Comparison of ENCODE assay signal across 1 cellular context in genomic region chr2:174003635-174004310, GRCh38.
TF ChIP-seq lines count a peak whose summit lies in the region.

No MANE protein-coding gene starts in this region.

TF ChIP-seq in HepG2, 621 proteins besides CTCF, POLR2A, EP300 and RAD21 (continued from another document and continues in another):
- TF ChIP-seq GATA4 (IDR thresholded peaks at IDR 0.05; ENCODE audit: borderline replicate concordance, low read depth) (no peak), HOXD1 (CRISPR knock-in tag; IDR thresholded peaks at IDR 0.05) (no peak), PPARG (CRISPR knock-in tag; conservative IDR thresholded peaks at IDR 0.05) (no peak), ZNF577 (CRISPR knock-in tag; IDR thresholded peaks at IDR 0.05; ENCODE audit: borderline replicate concordance, low read depth) (no peak), TAF1 (CRISPR knock-in tag; IDR thresholded peaks at IDR 0.05) (no peak), SRSF1 (optimal IDR thresholded peaks at IDR 0.05; ENCODE audit: low read depth, low read length) (no peak), ZNF333 (CRISPR knock-in tag; IDR thresholded peaks at IDR 0.05; ENCODE audit: borderline replicate concordance) (no peak), ARNT2 (CRISPR knock-in tag; IDR thresholded peaks at IDR 0.05; ENCODE audit: low read depth) (no peak), FOXK1 (CRISPR knock-in tag; IDR thresholded peaks at IDR 0.05; ENCODE audit: borderline replicate concordance, low read depth) (no peak), MAX (IDR thresholded peaks at IDR 0.05) (peak; percentile 35; the same call in 1 of the 2 replicates), RFXAP (CRISPR knock-in tag; IDR thresholded peaks at IDR 0.05; ENCODE audit: borderline replicate concordance) (no peak; the same call in 1 of the 2 replicates), STAG1 (CRISPR knock-in tag; IDR thresholded peaks at IDR 0.05) (peak; percentile 98), ZNF251 (CRISPR knock-in tag; IDR thresholded peaks at IDR 0.05) (no peak), DRAP1 (CRISPR knock-in tag; IDR thresholded peaks at IDR 0.05) (no peak), THAP7 (CRISPR knock-in tag; IDR thresholded peaks at IDR 0.05) (no peak), ZKSCAN1 (IDR thresholded peaks at IDR 0.05; ENCODE audit: low read length) (no peak), ZNF503 (CRISPR knock-in tag; IDR thresholded peaks at IDR 0.05) (no peak), ZNF770 (CRISPR knock-in tag; IDR thresholded peaks at IDR 0.05) (no peak), ZFX (CRISPR knock-in tag; IDR thresholded peaks at IDR 0.05; ENCODE audit: low read depth) (no peak), CBX1 (IDR thresholded peaks at IDR 0.05; ENCODE audit: low read depth) (no peak), FOXP1 (IDR thresholded peaks at IDR 0.05) (no peak), FOXP1 (CRISPR knock-in tag; IDR thresholded peaks at IDR 0.05) (no peak), TFE3 (CRISPR knock-in tag; IDR thresholded peaks at IDR 0.05) (no peak), ZBTB46 (CRISPR knock-in tag; IDR thresholded peaks at IDR 0.05; ENCODE audit: borderline replicate concordance) (no peak), ZNF549 (CRISPR knock-in tag; IDR thresholded peaks at IDR 0.05) (no peak), GLMP (CRISPR knock-in tag; IDR thresholded peaks at IDR 0.05; ENCODE audit: borderline replicate concordance) (no peak), SIN3B (IDR thresholded peaks at IDR 0.05; ENCODE audit: low read length) (no peak), ATF5 (CRISPR knock-in tag; IDR thresholded peaks at IDR 0.05; ENCODE audit: low read depth) (no peak), ZNF280B (CRISPR knock-in tag; IDR thresholded peaks at IDR 0.05; ENCODE audit: borderline replicate concordance) (no peak), ZNF530 (CRISPR knock-in tag; IDR thresholded peaks at IDR 0.05; ENCODE audit: low read depth) (no peak), IKZF4 (CRISPR knock-in tag; IDR thresholded peaks at IDR 0.05; ENCODE audit: borderline replicate concordance, low read depth, not compliant biosample characterization) (no peak), ZBTB20 (CRISPR knock-in tag; IDR thresholded peaks at IDR 0.05; ENCODE audit: borderline replicate concordance, low read depth) (no peak), MAZ (IDR thresholded peaks at IDR 0.05; ENCODE audit: borderline replicate concordance, low read depth, low read length) (no peak), MAZ (CRISPR knock-in tag; IDR thresholded peaks at IDR 0.05; ENCODE audit: low read depth) (peak; percentile 61), ZNF619 (CRISPR knock-in tag; IDR thresholded peaks at IDR 0.05) (no peak), FOXM1 (CRISPR knock-in tag; IDR thresholded peaks at IDR 0.05) (no peak), ZUFSP (CRISPR knock-in tag; IDR thresholded peaks at IDR 0.05; ENCODE audit: borderline replicate concordance) (no peak), ZBTB7A (CRISPR knock-in tag; IDR thresholded peaks at IDR 0.05) (no peak), HINFP (CRISPR knock-in tag; IDR thresholded peaks at IDR 0.05; ENCODE audit: low read depth) (no peak), MLLT10 (CRISPR knock-in tag; IDR thresholded peaks at IDR 0.05) (no peak), NAIF1 (CRISPR knock-in tag; IDR thresholded peaks at IDR 0.05; ENCODE audit: borderline replicate concordance) (no peak), GABPB1 (CRISPR knock-in tag; IDR thresholded peaks at IDR 0.05) (no peak), ZEB1 (IDR thresholded peaks at IDR 0.05; ENCODE audit: insufficient replicate concordance, low read depth) (peak; percentile 88), KDM2A (CRISPR knock-in tag; IDR thresholded peaks at IDR 0.05; ENCODE audit: borderline replicate concordance, low read depth) (peak; percentile 71), HIVEP1 (CRISPR knock-in tag; IDR thresholded peaks at IDR 0.05) (no peak)
